ENCODE assay signal across 24 cellular contexts in genomic region chr2:207587305-207587704, GRCh38.
"Had no signal": no experiment of that assay in that cellular context is flagged by ENCODE, and none has a peak within 500 bp of the region (broad histone marks: within the 10 kb centered on the region; RNA-seq: fewer than 3 reads in every experiment).

No MANE protein-coding gene starts in this region.

- H3K9me3 ChIP-seq: thyroid gland, vagina had no signal

- H3K27me3 ChIP-seq: brain microvascular endothelial cell, heart right ventricle, stomach, thyroid gland, upper lobe of left lung, vagina had no signal

- DNase-seq: activated CD4-positive, alpha-beta memory T cell treated with anti-CD3 and anti-CD28 coated beads, Interleukin-2, amount 10 ng/mL, durations not matched to agents 7 days and 5 days; activated CD4-positive, alpha-beta T cell treated with anti-CD3 and anti-CD28 coated beads, Interleukin-2, amount 10 ng/mL, durations not matched to agents 7 days and 5 days; activated CD8-positive, alpha-beta memory T cell treated with anti-CD3 and anti-CD28 coated beads, Interleukin-2, amount 10 ng/mL, durations not matched to agents 7 days and 5 days; activated gamma-delta T cell treated with Interleukin-2 at 50 U/mL for 16 hours; activated naive CD8-positive, alpha-beta T cell treated with anti-CD3 and anti-CD28 coated beads, Interleukin-2, amount 10 ng/mL, durations not matched to agents 7 days and 5 days; amniotic stem cell; brain microvascular endothelial cell; endodermal cell; foreskin fibroblast; heart right ventricle; midbrain; posterior cingulate gyrus; stimulated activated CD4-positive, alpha-beta T cell treated with anti-CD3 and anti-CD28 coated beads, Interleukin-12 subunit alpha, Interleukin-12 subunit beta, amount 100 ng/mL, for 4 hours; stimulated activated CD4-positive, alpha-beta T cell treated with anti-CD3 and anti-CD28 coated beads, Interleukin-4, amount 100 ng/mL, for 1 hour; stomach; thyroid gland; upper lobe of left lung had no signal

- H3K4me3 Mint-ChIP-seq: activated CD4-positive, alpha-beta memory T cell treated with anti-CD3 and anti-CD28 coated beads, Interleukin-2, amount 10 ng/mL, durations not matched to agents 7 days and 5 days; activated CD4-positive, alpha-beta T cell treated with anti-CD3 and anti-CD28 coated beads, Interleukin-2, amount 10 ng/mL, durations not matched to agents 7 days and 5 days; activated CD8-positive, alpha-beta memory T cell treated with anti-CD3 and anti-CD28 coated beads, Interleukin-2, amount 10 ng/mL, durations not matched to agents 7 days and 5 days; activated naive CD8-positive, alpha-beta T cell treated with anti-CD3 and anti-CD28 coated beads, Interleukin-2, amount 10 ng/mL, durations not matched to agents 7 days and 5 days; endodermal cell; nephron had no signal

- H3K27ac ChIP-seq: brain microvascular endothelial cell, heart right ventricle, skin epidermis, stomach, thyroid gland, upper lobe of left lung, vagina, VCaP had no signal

- H3K4me1 ChIP-seq: stomach, thyroid gland, upper lobe of left lung, vagina had no signal

- ATAC-seq: activated CD4-positive, CD25-positive, alpha-beta regulatory T cell treated with anti-CD3 and anti-CD28 coated beads, Interleukin-2, amount 50 U/mL, for 24 hours; activated CD8-positive, alpha-beta memory T cell treated with anti-CD3 and anti-CD28 coated beads, Interleukin-2, amount 10 ng/mL, durations not matched to agents 7 days and 5 days; esophagus mucosa; heart right ventricle; sciatic nerve had no signal

- H3K4me3 ChIP-seq: heart right ventricle, skin epidermis, stomach, thyroid gland, upper lobe of left lung, vagina had no signal

- H3K27ac Mint-ChIP-seq: activated CD4-positive, alpha-beta memory T cell treated with anti-CD3 and anti-CD28 coated beads, Interleukin-2, amount 10 ng/mL, durations not matched to agents 7 days and 5 days; activated CD4-positive, alpha-beta T cell treated with anti-CD3 and anti-CD28 coated beads, Interleukin-2, amount 10 ng/mL, durations not matched to agents 7 days and 5 days; activated CD8-positive, alpha-beta memory T cell treated with anti-CD3 and anti-CD28 coated beads, Interleukin-2, amount 10 ng/mL, durations not matched to agents 7 days and 5 days; activated naive CD8-positive, alpha-beta T cell treated with anti-CD3 and anti-CD28 coated beads, Interleukin-2, amount 10 ng/mL, durations not matched to agents 7 days and 5 days; endodermal cell; nephron had no signal

- H3K4me1 Mint-ChIP-seq: activated CD4-positive, alpha-beta memory T cell treated with anti-CD3 and anti-CD28 coated beads, Interleukin-2, amount 10 ng/mL, durations not matched to agents 7 days and 5 days; activated CD4-positive, alpha-beta T cell treated with anti-CD3 and anti-CD28 coated beads, Interleukin-2, amount 10 ng/mL, durations not matched to agents 7 days and 5 days; endodermal cell; nephron had no signal

- H3K27me3 Mint-ChIP-seq: activated CD4-positive, alpha-beta memory T cell treated with anti-CD3 and anti-CD28 coated beads, Interleukin-2, amount 10 ng/mL, durations not matched to agents 7 days and 5 days; activated CD4-positive, alpha-beta T cell treated with anti-CD3 and anti-CD28 coated beads, Interleukin-2, amount 10 ng/mL, durations not matched to agents 7 days and 5 days; activated CD8-positive, alpha-beta memory T cell treated with anti-CD3 and anti-CD28 coated beads, Interleukin-2, amount 10 ng/mL, durations not matched to agents 7 days and 5 days; activated naive CD8-positive, alpha-beta T cell treated with anti-CD3 and anti-CD28 coated beads, Interleukin-2, amount 10 ng/mL, durations not matched to agents 7 days and 5 days had no signal
